ENCODE assay signal across 8 cellular contexts in the genomic region with DNA sequence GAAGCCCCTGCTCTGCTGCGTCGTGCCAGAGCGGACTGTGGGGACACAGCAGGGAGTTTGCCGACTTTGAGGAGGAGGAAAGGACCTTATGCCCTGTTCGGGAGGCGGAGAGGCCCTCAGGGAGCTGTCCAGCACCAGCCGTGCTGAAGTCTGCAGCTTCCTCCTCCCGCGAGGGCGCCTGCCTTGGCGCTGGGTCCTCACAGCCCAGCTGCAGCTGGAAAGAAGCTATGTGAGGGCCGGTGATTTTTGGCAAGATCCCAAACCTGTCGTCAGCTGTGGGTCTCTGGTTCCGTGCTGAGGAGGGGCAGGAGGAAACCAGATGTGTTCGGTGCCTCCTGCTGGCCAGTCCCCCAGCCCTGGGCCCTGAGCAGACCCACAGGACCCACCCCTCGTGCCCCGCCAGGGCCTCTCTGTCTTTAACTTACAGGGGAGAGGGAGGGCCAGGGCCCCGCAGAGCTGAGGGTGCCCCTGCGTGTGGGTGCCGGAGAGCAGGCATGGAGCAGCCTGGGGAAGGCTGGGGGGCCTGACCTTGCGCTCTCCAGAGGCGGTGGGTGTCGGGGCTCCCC. TPM values are rescaled to one million over a fixed set of nuclear protein-coding genes. Genes with fewer than 3 reads are reported as not detected.
A peak's percentile ranks its signal among the peaks of the same experiment; 100 is the strongest.
DNase-seq lines count a peak whose midpoint lies in the region; ATAC-seq and TF ChIP-seq lines count a peak whose summit lies in the region.

No MANE protein-coding gene starts in this region.

- H3K27ac ChIP-seq in A673 (ENCODE audit: low read depth, low read length, poor library complexity, severe bottlenecking) (no peak overlapping the region), GM23248 (no peak overlapping the region), Peyer's patch (no peak overlapping the region)

- H4K20me1 ChIP-seq in GM23248 (ENCODE audit: insufficient read depth): no peaks in the 10 kb centered on the region

- H3K9me3 ChIP-seq in A673 (ENCODE audit: low read depth, low read length, poor library complexity, severe bottlenecking) (no peaks in the 10 kb centered on the region), GM23248 (ENCODE audit: low read depth) (no peaks in the 10 kb centered on the region), Peyer's patch (no peaks in the 10 kb centered on the region)

- no peak overlapping the region for H3K4me2 ChIP-seq in GM23248 (ENCODE audit: unreplicated experiment)

- H3K27me3 ChIP-seq in A673 (replicated peaks; ENCODE audit: insufficient read depth, low read depth, low read length, poor library complexity): no peaks in the 10 kb centered on the region
- no peaks in the 10 kb centered on the region for H3K27me3 ChIP-seq in GM23248 (replicated peaks; ENCODE audit: insufficient read depth)
- H3K27me3 ChIP-seq in Peyer's patch: no peaks in the 10 kb centered on the region

- DNase-seq in A673 (ENCODE audit: low spot score) (peak; percentile 67), GM23248 (peak; percentile 68), Peyer's patch (peak in 2 of 3 donors; percentile 66 to 68), astrocyte of the hippocampus (ENCODE audit: low read depth, low spot score) (peak; percentile 85), iPS-NIHi7 (ENCODE audit: extremely low spot score) (peak; percentile 97)
- peak; percentile 32 for DNase-seq in stimulated activated CD4-positive, alpha-beta T cell treated with anti-CD3 and anti-CD28 coated beads, Interleukin-1b, Interleukin-23, amount 100 ng/mL, for 48 hours
- DNase-seq in effector CD8-positive, alpha-beta T cell (lab: John Stamatoyannopoulos, UW): no peak

- ATAC-seq in GM18498 (IDR thresholded peaks at IDR 0.05; ENCODE audit: unreplicated experiment): no peak

- CTCF ChIA-PET in A673 (lab: Charles Lee): no interaction called here

- H3F3A ChIP-seq in GM23248 (ENCODE audit: insufficient read depth): no peaks in the 10 kb centered on the region

- H3K4me3 ChIP-seq in A673 (ENCODE audit: low read depth, low read length, poor library complexity, severe bottlenecking): no peak overlapping the region
- no peak overlapping the region for H3K4me3 ChIP-seq in GM23248
- H3K4me3 ChIP-seq in Peyer's patch: no peak overlapping the region

- H2AFZ ChIP-seq in GM23248: no peak overlapping the region

- intact Hi-C loops in A673 (cut with micrococcal nuclease; ENCODE audit: unreplicated experiment): no loop called here

- H3K79me2 ChIP-seq in GM23248 (ENCODE audit: insufficient read depth): no peaks in the 10 kb centered on the region

- no peaks in the 10 kb centered on the region for H3K4me1 ChIP-seq in A673 (ENCODE audit: insufficient read depth, low read length, poor library complexity, severe bottlenecking)
- H3K4me1 ChIP-seq in GM23248 (ENCODE audit: insufficient read depth): no peaks in the 10 kb centered on the region
- no peaks in the 10 kb centered on the region for H3K4me1 ChIP-seq in Peyer's patch

- H3K36me3 ChIP-seq in A673 (ENCODE audit: insufficient read depth, low read length, poor library complexity, severe bottlenecking): no peaks in the 10 kb centered on the region
- no peaks in the 10 kb centered on the region for H3K36me3 ChIP-seq in GM23248 (ENCODE audit: low read depth)
- no peaks in the 10 kb centered on the region for H3K36me3 ChIP-seq in Peyer's patch

- TF ChIP-seq CTCF in A673 (conservative IDR thresholded peaks at IDR 0.05; ENCODE audit: low read depth, low read length): no peak
- no peak for TF ChIP-seq CTCF in Peyer's patch (IDR thresholded peaks at IDR 0.05)

- BruUV-seq in A673 (replicated peaks; lab: Mats Ljungman, UMichigan): no TSS peak

- POLR2A ChIA-PET in A673 (lab: Charles Lee; ENCODE audit: low non-redundant PET): no interaction called here

- in situ Hi-C loops in GM23248 (cut with MboI): no loop called here

- H3K9me2 ChIP-seq in GM23248 (ENCODE audit: insufficient read depth): no peaks in the 10 kb centered on the region

- no peak overlapping the region for H3K9ac ChIP-seq in GM23248

- WGBS in GM23248 (ENCODE audit: low coverage in 1 of 2, low lambda C conversion rate in 2 of 2, missing lambda C conversion rate in 2 of 2), 2 experiments: 7% methylated on average over 17 to 23 of the region's 23 CpGs

- TF ChIP-seq POLR2A in Peyer's patch (IDR thresholded peaks at IDR 0.05): no peak

RNA-seq across cellular contexts. Expression of a gene that starts 12.0 kb away (rescaled TPM):
- total RNA-seq in A673 (2021): 2.2 and 3.6 TPM in 2 replicates
- 0.11 and 0.13 TPM in 2 replicates for total RNA-seq in GM23248 (2014; rRNA removed; shearing (Covaris generic))
- polyA plus RNA-seq in GM23248 (2016; fragmentation: Nextera tagmentation; extraction: Ambion mirVana): not detected in 2 replicates
- 1 to 10 TPM in 1 of 4 donors, under 1 TPM in 2, not detected in 1; 0.35 to 6.4 (median 0.40) TPM for total RNA-seq in Peyer's patch
